In genomic region chr9:7166074-7166473, GRCh38 we compare ENCODE assay signal across 26 cellular contexts.
"Had no signal": no experiment of that assay in that cellular context is flagged by ENCODE, and none has a peak within 500 bp of the region (broad histone marks: within the 10 kb centered on the region; RNA-seq: fewer than 3 reads in every experiment).

No MANE protein-coding gene starts in this region.

- H3K4me3 Mint-ChIP-seq: activated CD4-positive, alpha-beta memory T cell treated with anti-CD3 and anti-CD28 coated beads, Interleukin-2, amount 10 ng/mL, durations not matched to agents 7 days and 5 days; activated CD4-positive, alpha-beta T cell treated with anti-CD3 and anti-CD28 coated beads, Interleukin-2, amount 10 ng/mL, durations not matched to agents 7 days and 5 days; activated naive CD8-positive, alpha-beta T cell; activated T-cell treated with anti-CD3 and anti-CD28 coated beads, Interleukin-2, amount 50 U/mL, for 24 hours; activated T-cell treated with anti-CD3 and anti-CD28 coated beads, Interleukin-2, amount 50 U/mL, for 72 hours; effector memory CD8-positive, alpha-beta T cell; WTC11 had no signal

- H3K9me3 Mint-ChIP-seq: activated CD4-positive, alpha-beta memory T cell treated with anti-CD3 and anti-CD28 coated beads, Interleukin-2, amount 10 ng/mL, durations not matched to agents 7 days and 5 days; activated CD4-positive, alpha-beta T cell treated with anti-CD3 and anti-CD28 coated beads, Interleukin-2, amount 10 ng/mL, durations not matched to agents 7 days and 5 days; activated T-cell treated with anti-CD3 and anti-CD28 coated beads, Interleukin-2, amount 50 U/mL, for 24 hours; activated T-cell treated with anti-CD3 and anti-CD28 coated beads, Interleukin-2, amount 50 U/mL, for 72 hours; effector memory CD8-positive, alpha-beta T cell; WTC11 had no signal

- H3K27ac Mint-ChIP-seq: activated CD4-positive, alpha-beta memory T cell treated with anti-CD3 and anti-CD28 coated beads, Interleukin-2, amount 10 ng/mL, durations not matched to agents 7 days and 5 days; activated CD4-positive, alpha-beta T cell treated with anti-CD3 and anti-CD28 coated beads, Interleukin-2, amount 10 ng/mL, durations not matched to agents 7 days and 5 days; activated naive CD8-positive, alpha-beta T cell; activated T-cell treated with anti-CD3 and anti-CD28 coated beads, Interleukin-2, amount 50 U/mL, for 24 hours; activated T-cell treated with anti-CD3 and anti-CD28 coated beads, Interleukin-2, amount 50 U/mL, for 72 hours; WTC11 had no signal

- H3K27me3 Mint-ChIP-seq: activated CD4-positive, alpha-beta memory T cell treated with anti-CD3 and anti-CD28 coated beads, Interleukin-2, amount 10 ng/mL, durations not matched to agents 7 days and 5 days; activated CD4-positive, alpha-beta T cell treated with anti-CD3 and anti-CD28 coated beads, Interleukin-2, amount 10 ng/mL, durations not matched to agents 7 days and 5 days; activated naive CD8-positive, alpha-beta T cell; activated T-cell treated with anti-CD3 and anti-CD28 coated beads, Interleukin-2, amount 50 U/mL, for 24 hours; effector memory CD8-positive, alpha-beta T cell had no signal

- DNase-seq: activated CD4-positive, alpha-beta memory T cell treated with anti-CD3 and anti-CD28 coated beads, Interleukin-2, amount 10 ng/mL, durations not matched to agents 7 days and 5 days; activated CD4-positive, alpha-beta T cell treated with anti-CD3 and anti-CD28 coated beads for 1 hour; activated CD4-positive, alpha-beta T cell treated with anti-CD3 and anti-CD28 coated beads for 4 hours; activated CD4-positive, alpha-beta T cell treated with anti-CD3 and anti-CD28 coated beads, Interleukin-2, amount 10 ng/mL, durations not matched to agents 7 days and 5 days; activated CD4-positive, alpha-beta T cell treated with anti-CD3 and anti-CD28 coated beads, Interleukin-2, amount 50 U/mL, for 4 hours; activated CD8-positive, alpha-beta memory T cell treated with anti-CD3 and anti-CD28 coated beads, Interleukin-2, amount 50 U/mL, for 48 hours; activated effector memory CD4-positive, alpha-beta T cell treated with Interleukin-2 at 50 U/mL for 16 hours; activated gamma-delta T cell treated with Interleukin-2 at 50 U/mL for 16 hours; activated naive CD4-positive, alpha-beta T cell treated with anti-CD3 and anti-CD28 coated beads, Interleukin-2, amount 50 U/mL, for 16 hours; activated naive CD4-positive, alpha-beta T cell treated with Interleukin-2 at 50 U/mL for 16 hours; activated T-cell treated with anti-CD3 and anti-CD28 coated beads for 4 hours; activated T-cell treated with anti-CD3 and anti-CD28 coated beads, Interleukin-2, amount 50 U/mL, for 24 hours; activated T-cell treated with anti-CD3 and anti-CD28 coated beads, Interleukin-2, amount 50 U/mL, for 72 hours; amygdala; aorta; body of pancreas; central memory CD4-positive, alpha-beta T cell; cortex of kidney; dermis blood vessel endothelial cell; effector CD4-positive, alpha-beta T cell; effector memory CD8-positive, alpha-beta T cell; foreskin fibroblast; head of caudate nucleus had no signal

- ATAC-seq: activated T-cell treated with anti-CD3 and anti-CD28 coated beads, Interleukin-2, amount 50 U/mL, for 72 hours; body of pancreas; effector memory CD8-positive, alpha-beta T cell; esophagus mucosa; WTC11 had no signal
